ENCODE assay signal across 1 cellular context in the genomic region with DNA sequence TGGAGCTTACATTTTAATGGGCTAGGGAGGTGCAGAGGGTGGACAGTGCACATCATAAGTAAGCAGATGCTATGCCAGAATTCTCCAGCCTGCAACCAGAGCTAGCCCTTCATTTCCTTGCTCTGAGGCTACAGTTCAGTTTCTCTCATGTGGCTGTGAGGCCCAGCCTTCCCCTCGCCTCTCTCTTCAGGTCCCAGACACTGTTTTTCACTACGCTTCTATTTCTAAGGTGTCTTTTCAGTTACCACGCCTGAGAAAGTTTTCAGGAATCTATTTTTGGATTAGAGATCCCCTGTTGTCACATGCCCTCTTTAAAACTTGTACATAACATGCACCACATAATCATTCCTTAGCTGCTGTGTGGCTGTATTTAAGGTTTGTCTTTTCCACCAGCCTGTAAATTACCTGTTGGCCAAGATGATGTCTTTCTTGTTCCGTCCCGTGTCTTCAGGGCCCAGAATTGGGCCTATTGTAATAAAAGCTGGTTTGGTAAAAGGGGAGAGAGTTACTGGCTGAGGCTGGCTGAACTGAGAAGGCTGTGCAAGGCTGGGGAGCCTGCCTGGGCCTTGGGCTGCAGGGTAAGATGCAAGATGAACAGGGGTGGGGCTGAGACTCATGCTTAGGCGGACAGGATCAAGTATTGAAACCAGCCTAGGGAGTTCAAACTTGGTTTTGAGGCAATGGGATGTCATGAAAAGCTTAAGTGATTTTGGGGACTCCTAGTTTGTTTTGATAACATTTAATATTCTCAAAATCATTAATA.
TF ChIP-seq lines count a peak whose summit lies in the region.

No MANE protein-coding gene starts in this region.

TF ChIP-seq in H1, 55 proteins besides CTCF, POLR2A, EP300 and RAD21 (continued from another document):
- TF ChIP-seq, protein P1, sequence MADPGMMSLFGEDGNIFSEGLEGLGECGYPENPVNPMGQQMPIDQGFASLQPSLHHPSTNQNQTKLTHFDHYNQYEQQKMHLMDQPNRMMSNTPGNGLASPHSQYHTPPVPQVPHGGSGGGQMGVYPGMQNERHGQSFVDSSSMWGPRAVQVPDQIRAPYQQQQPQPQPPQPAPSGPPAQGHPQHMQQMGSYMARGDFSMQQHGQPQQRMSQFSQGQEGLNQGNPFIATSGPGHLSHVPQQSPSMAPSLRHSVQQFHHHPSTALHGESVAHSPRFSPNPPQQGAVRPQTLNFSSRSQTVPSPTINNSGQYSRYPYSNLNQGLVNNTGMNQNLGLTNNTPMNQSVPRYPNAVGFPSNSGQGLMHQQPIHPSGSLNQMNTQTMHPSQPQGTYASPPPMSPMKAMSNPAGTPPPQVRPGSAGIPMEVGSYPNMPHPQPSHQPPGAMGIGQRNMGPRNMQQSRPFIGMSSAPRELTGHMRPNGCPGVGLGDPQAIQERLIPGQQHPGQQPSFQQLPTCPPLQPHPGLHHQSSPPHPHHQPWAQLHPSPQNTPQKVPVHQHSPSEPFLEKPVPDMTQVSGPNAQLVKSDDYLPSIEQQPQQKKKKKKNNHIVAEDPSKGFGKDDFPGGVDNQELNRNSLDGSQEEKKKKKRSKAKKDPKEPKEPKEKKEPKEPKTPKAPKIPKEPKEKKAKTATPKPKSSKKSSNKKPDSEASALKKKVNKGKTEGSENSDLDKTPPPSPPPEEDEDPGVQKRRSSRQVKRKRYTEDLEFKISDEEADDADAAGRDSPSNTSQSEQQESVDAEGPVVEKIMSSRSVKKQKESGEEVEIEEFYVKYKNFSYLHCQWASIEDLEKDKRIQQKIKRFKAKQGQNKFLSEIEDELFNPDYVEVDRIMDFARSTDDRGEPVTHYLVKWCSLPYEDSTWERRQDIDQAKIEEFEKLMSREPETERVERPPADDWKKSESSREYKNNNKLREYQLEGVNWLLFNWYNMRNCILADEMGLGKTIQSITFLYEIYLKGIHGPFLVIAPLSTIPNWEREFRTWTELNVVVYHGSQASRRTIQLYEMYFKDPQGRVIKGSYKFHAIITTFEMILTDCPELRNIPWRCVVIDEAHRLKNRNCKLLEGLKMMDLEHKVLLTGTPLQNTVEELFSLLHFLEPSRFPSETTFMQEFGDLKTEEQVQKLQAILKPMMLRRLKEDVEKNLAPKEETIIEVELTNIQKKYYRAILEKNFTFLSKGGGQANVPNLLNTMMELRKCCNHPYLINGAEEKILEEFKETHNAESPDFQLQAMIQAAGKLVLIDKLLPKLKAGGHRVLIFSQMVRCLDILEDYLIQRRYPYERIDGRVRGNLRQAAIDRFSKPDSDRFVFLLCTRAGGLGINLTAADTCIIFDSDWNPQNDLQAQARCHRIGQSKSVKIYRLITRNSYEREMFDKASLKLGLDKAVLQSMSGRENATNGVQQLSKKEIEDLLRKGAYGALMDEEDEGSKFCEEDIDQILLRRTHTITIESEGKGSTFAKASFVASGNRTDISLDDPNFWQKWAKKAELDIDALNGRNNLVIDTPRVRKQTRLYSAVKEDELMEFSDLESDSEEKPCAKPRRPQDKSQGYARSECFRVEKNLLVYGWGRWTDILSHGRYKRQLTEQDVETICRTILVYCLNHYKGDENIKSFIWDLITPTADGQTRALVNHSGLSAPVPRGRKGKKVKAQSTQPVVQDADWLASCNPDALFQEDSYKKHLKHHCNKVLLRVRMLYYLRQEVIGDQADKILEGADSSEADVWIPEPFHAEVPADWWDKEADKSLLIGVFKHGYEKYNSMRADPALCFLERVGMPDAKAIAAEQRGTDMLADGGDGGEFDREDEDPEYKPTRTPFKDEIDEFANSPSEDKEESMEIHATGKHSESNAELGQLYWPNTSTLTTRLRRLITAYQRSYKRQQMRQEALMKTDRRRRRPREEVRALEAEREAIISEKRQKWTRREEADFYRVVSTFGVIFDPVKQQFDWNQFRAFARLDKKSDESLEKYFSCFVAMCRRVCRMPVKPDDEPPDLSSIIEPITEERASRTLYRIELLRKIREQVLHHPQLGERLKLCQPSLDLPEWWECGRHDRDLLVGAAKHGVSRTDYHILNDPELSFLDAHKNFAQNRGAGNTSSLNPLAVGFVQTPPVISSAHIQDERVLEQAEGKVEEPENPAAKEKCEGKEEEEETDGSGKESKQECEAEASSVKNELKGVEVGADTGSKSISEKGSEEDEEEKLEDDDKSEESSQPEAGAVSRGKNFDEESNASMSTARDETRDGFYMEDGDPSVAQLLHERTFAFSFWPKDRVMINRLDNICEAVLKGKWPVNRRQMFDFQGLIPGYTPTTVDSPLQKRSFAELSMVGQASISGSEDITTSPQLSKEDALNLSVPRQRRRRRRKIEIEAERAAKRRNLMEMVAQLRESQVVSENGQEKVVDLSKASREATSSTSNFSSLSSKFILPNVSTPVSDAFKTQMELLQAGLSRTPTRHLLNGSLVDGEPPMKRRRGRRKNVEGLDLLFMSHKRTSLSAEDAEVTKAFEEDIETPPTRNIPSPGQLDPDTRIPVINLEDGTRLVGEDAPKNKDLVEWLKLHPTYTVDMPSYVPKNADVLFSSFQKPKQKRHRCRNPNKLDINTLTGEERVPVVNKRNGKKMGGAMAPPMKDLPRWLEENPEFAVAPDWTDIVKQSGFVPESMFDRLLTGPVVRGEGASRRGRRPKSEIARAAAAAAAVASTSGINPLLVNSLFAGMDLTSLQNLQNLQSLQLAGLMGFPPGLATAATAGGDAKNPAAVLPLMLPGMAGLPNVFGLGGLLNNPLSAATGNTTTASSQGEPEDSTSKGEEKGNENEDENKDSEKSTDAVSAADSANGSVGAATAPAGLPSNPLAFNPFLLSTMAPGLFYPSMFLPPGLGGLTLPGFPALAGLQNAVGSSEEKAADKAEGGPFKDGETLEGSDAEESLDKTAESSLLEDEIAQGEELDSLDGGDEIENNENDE (IDR thresholded peaks at IDR 0.05; ENCODE audit: insufficient replicate concordance, low read length): no peak
- TF ChIP-seq CBX5 (IDR thresholded peaks at IDR 0.05; ENCODE audit: low read depth, low read length) (no peak), PHF8 (conservative IDR thresholded peaks at IDR 0.05; ENCODE audit: low read depth, low read length) (no peak), TBP (IDR thresholded peaks at IDR 0.05; ENCODE audit: low read depth, low read length) (no peak), CHD2 (IDR thresholded peaks at IDR 0.05; ENCODE audit: low read length) (no peak), RFX5 (IDR thresholded peaks at IDR 0.05; ENCODE audit: borderline replicate concordance, low read depth, low read length) (no peak), EGR1 (IDR thresholded peaks at IDR 0.05; ENCODE audit: borderline replicate concordance, low read depth, low read length) (no peak), BACH1 (IDR thresholded peaks at IDR 0.05; ENCODE audit: low read length) (no peak), RXRA (IDR thresholded peaks at IDR 0.05; ENCODE audit: insufficient read depth, low read depth, low read length) (no peak), NANOG (IDR thresholded peaks at IDR 0.05; ENCODE audit: insufficient read depth, low read depth, low read length, poor library complexity, severe bottlenecking) (no peak), CHD1 (IDR thresholded peaks at IDR 0.05; ENCODE audit: low read depth, low read length) (no peak), CBX8 (IDR thresholded peaks at IDR 0.05; ENCODE audit: borderline replicate concordance, low read depth, low read length) (no peak), POU5F1 (IDR thresholded peaks at IDR 0.05; ENCODE audit: low read depth, low read length) (no peak), SUZ12 (IDR thresholded peaks at IDR 0.05; ENCODE audit: low read length) (no peak)
- TF ChIP-seq, protein P2, sequence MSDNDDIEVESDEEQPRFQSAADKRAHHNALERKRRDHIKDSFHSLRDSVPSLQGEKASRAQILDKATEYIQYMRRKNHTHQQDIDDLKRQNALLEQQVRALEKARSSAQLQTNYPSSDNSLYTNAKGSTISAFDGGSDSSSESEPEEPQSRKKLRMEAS (IDR thresholded peaks at IDR 0.05): no peak
